13 cellular contexts compared by ENCODE assay signal in the genomic region with DNA sequence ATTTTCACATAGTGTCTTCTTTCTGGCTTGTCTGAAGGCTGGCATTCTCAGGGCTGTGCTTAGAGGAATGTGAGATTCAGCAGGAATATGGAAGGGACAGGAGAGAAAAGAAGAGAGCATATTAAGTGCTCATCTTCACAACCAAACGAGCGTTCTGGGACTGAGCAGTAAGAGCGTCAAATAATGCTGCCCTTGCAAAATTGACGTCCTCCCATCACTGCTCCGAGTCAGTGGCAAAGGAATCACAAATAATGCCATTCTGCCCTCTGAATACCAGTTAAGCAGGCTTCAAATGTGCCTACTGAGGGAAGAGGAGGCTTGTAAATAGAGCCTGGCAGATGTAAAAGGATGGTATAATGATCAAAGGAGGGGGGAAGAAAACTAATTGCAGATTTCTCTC.
DNase-seq lines count a peak whose midpoint lies in the region; ATAC-seq and TF ChIP-seq lines count a peak whose summit lies in the region.
"Had no signal": no experiment of that assay in that cellular context is flagged by ENCODE, and none has a peak within 500 bp of the region (broad histone marks: within the 10 kb centered on the region; RNA-seq: fewer than 3 reads in every experiment).

No MANE protein-coding gene starts in this region.

- no peaks in the 10 kb centered on the region for H3K9me3 Mint-ChIP-seq in activated B cell treated with CpG ODN at 0.5 μM for 24 hours
- H3K9me3 Mint-ChIP-seq in memory B cell: peaks cover 1% of the 10 kb centered on the region
- no peaks in the 10 kb centered on the region for H3K9me3 Mint-ChIP-seq in stimulated activated naive B cell treated with anti-CD40 and anti-IgM and Interleukin-4, amounts not matched to agents 10 μg/mL and 1 μg/mL and 100 μg/mL, for 72 hours
- H3K9me3 Mint-ChIP-seq: CD4-positive, alpha-beta T cell; GM23338; H9 had no signal

- no peak overlapping the region for H3K4me3 ChIP-seq in BLaER1
- no peak overlapping the region for H3K4me3 ChIP-seq in spleen
- H3K4me3 ChIP-seq: GM12878, GM23338 had no signal

- H3K36me3 Mint-ChIP-seq in activated B cell treated with CpG ODN at 0.5 μM for 24 hours (ENCODE audit: low read depth) (peaks cover 44% of the 10 kb centered on the region), memory B cell (peaks cover 17% of the 10 kb centered on the region)
- peaks cover 14 to 39% of the 10 kb centered on the region in 2 donors for H3K36me3 Mint-ChIP-seq in stimulated activated naive B cell treated with anti-CD40 and anti-IgM and Interleukin-4, amounts not matched to agents 10 μg/mL and 1 μg/mL and 100 μg/mL, for 72 hours

- CTCF ChIA-PET in activated B cell treated with CpG ODN at 0.5 μM for 24 hours (lab: Charles Lee): no interaction called here

- H3K9ac ChIP-seq in BLaER1: peak overlapping the region; percentile 8; the same call in 1 of the 2 replicates

- POLR2A ChIA-PET in activated B cell treated with CpG ODN at 0.5 μM for 24 hours (lab: Charles Lee): no interaction called here

- DNase-seq in activated B cell treated with CpG ODN at 0.5 μM for 24 hours (no peak), memory B cell (ENCODE audit: low spot score in 2 of 2) (no peak), NCI-H2029 treated with DMSO at 0.1 percent for 48 hours (lab: John Stamatoyannopoulos, UW) (no peak), spleen (no peak), GM03348 (ENCODE audit: low spot score) (no peak)
- DNase-seq in stimulated activated naive B cell treated with anti-CD40 and anti-IgM and Interleukin-4, amounts not matched to agents 10 μg/mL and 1 μg/mL and 100 μg/mL, for 72 hours: no peak
- DNase-seq: Calu3; CD4-positive, alpha-beta T cell; DMS 273 treated with DMSO at 0.1 percent for 48 hours; H9 had no signal

- no peak for TF ChIP-seq POLR2A in spleen (IDR thresholded peaks at IDR 0.05)

- H3K4me2 ChIP-seq in BLaER1: peak overlapping the region; percentile 83
- H3K4me2 ChIP-seq: GM23338 had no signal

- intact Hi-C loops in activated B cell treated with CpG ODN at 0.5 μM for 24 hours (cut with micrococcal nuclease) (loop anchor here (1.0 kb wide), 1 partner anchor 9 kb away; no protein-coding TSS in a partner anchor), spleen (cut with DNase I; ENCODE audit: low total_unique reads) (no loop called here)

- ATAC-seq in activated B cell treated with CpG ODN at 0.5 μM for 24 hours (ENCODE audit: low read depth): no peak
- no peak for ATAC-seq in memory B cell (ENCODE audit: low read depth)
- no peak for ATAC-seq in stimulated activated naive B cell treated with anti-CD40 and anti-IgM and Interleukin-4, amounts not matched to agents 10 μg/mL and 1 μg/mL and 100 μg/mL, for 72 hours (replicated peaks)
- ATAC-seq: GM12878, GM23338 had no signal

- H3K4me1 ChIP-seq in BLaER1: peaks cover 100% of the 10 kb centered on the region
- H3K4me1 ChIP-seq in spleen: peaks cover 0 to 49% (median 9%) of the 10 kb centered on the region in 6 donors

- H3K4me1 Mint-ChIP-seq in activated B cell treated with CpG ODN at 0.5 μM for 24 hours (peaks cover 94% of the 10 kb centered on the region), memory B cell (peaks cover 58% of the 10 kb centered on the region)
- H3K4me1 Mint-ChIP-seq in stimulated activated naive B cell treated with anti-CD40 and anti-IgM and Interleukin-4, amounts not matched to agents 10 μg/mL and 1 μg/mL and 100 μg/mL, for 72 hours: peaks cover 49 to 86% of the 10 kb centered on the region in 2 donors

- TF ChIP-seq CTCF in activated B cell treated with CpG ODN at 0.5 μM for 24 hours (IDR thresholded peaks at IDR 0.05): no peak
- TF ChIP-seq CTCF in spleen (IDR thresholded peaks at IDR 0.05 in 8 of 11, conservative IDR thresholded peaks at IDR 0.05 in 3 of 11): no peak

- H3K27me3 Mint-ChIP-seq in activated B cell treated with CpG ODN at 0.5 μM for 24 hours (no peaks in the 10 kb centered on the region), memory B cell (no peaks in the 10 kb centered on the region)
- no peaks in the 10 kb centered on the region for H3K27me3 Mint-ChIP-seq in stimulated activated naive B cell treated with anti-CD40 and anti-IgM and Interleukin-4, amounts not matched to agents 10 μg/mL and 1 μg/mL and 100 μg/mL, for 72 hours

- H3K27ac ChIP-seq in BLaER1 (peak overlapping the region; percentile 95), spleen (no peak overlapping the region)

- WGBS in spleen, 5 donors: 87 to 94% (median 91%) methylated on average over 5 of the region's 5 CpGs

- H3K9me3 ChIP-seq in BLaER1 (no peaks in the 10 kb centered on the region), spleen (no peaks in the 10 kb centered on the region)

- H3K27ac Mint-ChIP-seq in activated B cell treated with CpG ODN at 0.5 μM for 24 hours (peak overlapping the region; percentile 42), memory B cell (peak overlapping the region; percentile 95)
- peak overlapping the region; percentile 5 for H3K27ac Mint-ChIP-seq in stimulated activated naive B cell treated with anti-CD40 and anti-IgM and Interleukin-4, amounts not matched to agents 10 μg/mL and 1 μg/mL and 100 μg/mL, for 72 hours
- H3K27ac Mint-ChIP-seq: CD4-positive, alpha-beta T cell; GM23338; H9 had no signal

- peaks cover 7% of the 10 kb centered on the region; the same call in 1 of the 2 replicates for H4K20me1 ChIP-seq in BLaER1

- H3K27me3 ChIP-seq in BLaER1: no peaks in the 10 kb centered on the region
- H3K27me3 ChIP-seq in spleen (replicated peaks in 1 of 7): no peaks in the 10 kb centered on the region

- H3K36me3 ChIP-seq in BLaER1: peaks cover 75% of the 10 kb centered on the region
- no peaks in the 10 kb centered on the region for H3K36me3 ChIP-seq in spleen

- H3K4me3 Mint-ChIP-seq in activated B cell treated with CpG ODN at 0.5 μM for 24 hours (no peak overlapping the region), memory B cell (no peak overlapping the region)
- no peak overlapping the region for H3K4me3 Mint-ChIP-seq in stimulated activated naive B cell treated with anti-CD40 and anti-IgM and Interleukin-4, amounts not matched to agents 10 μg/mL and 1 μg/mL and 100 μg/mL, for 72 hours
- H3K4me3 Mint-ChIP-seq: CD4-positive, alpha-beta T cell; GM23338; H9 had no signal

Comparison
In these comparisons a context has a peak if more than half of its experiments do, and no peak if none do; other contexts are left out.
1. H3K27ac Mint-ChIP-seq: peak in every context shown above with its lines; median percentile 95 in memory B cell; 42 in activated B cell treated with CpG ODN at 0.5 μM for 24 hours; 5 in stimulated activated naive B cell treated with anti-CD40 and anti-IgM and Interleukin-4, amounts not matched to agents 10 μg/mL and 1 μg/mL and 100 μg/mL, for 72 hours.